In the genomic region with DNA sequence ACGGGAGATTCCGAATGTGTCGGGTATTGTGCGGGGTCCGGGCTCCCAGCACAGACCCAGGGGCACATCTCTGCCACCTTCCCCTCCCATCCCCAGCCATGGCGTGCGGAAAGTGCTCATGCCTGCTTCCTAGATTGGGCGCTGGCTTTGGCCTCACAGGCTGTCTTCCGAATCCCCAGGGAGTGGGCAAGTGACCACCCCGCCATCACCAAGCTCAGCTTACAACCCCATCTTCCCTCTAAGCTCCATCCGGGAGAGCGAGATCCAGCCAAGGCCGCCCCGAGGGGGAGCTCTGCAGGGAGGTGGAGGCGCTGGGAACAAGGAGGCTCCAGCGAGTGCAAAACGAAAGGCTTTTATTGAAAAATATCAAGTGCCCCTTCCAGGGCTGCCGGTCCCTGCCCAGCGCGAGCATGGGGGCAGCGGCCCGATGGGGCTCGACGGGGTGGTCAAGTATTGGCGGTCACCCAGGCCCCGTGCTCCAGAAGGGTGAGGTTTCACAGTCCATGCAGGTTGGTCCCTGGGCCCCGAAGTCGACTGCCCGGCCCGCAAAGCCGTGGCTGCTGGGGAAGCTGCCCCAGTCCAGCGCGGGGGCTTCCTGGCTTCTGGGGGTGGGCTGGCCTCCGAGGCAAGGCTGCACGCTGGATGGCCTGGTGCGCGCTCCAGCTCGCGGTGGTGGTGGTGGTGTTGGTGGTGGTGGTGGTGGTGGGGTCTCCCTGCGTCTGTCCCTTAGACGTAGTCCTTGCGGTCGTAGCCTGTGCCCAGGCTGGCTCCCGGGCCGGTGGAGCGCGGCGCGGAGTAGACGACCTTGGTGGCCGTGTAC, we compare ENCODE assay signal across 2 cellular contexts.
TF ChIP-seq lines count a peak whose summit lies in the region.

No MANE protein-coding gene starts in this region.

TF ChIP-seq in liver, 16 proteins besides CTCF, POLR2A, EP300 and RAD21:
- TF ChIP-seq NR2F2 (IDR thresholded peaks at IDR 0.05) = no peak
- no peak for TF ChIP-seq FOXA1 (IDR thresholded peaks at IDR 0.05)
- no peak for TF ChIP-seq GABPA (IDR thresholded peaks at IDR 0.05 in 1 of 2, conservative IDR thresholded peaks at IDR 0.05 in 1 of 2)
- TF ChIP-seq REST (IDR thresholded peaks at IDR 0.05) = no peak
- no peak for TF ChIP-seq YY1 (IDR thresholded peaks at IDR 0.05)
- TF ChIP-seq, protein P1, sequence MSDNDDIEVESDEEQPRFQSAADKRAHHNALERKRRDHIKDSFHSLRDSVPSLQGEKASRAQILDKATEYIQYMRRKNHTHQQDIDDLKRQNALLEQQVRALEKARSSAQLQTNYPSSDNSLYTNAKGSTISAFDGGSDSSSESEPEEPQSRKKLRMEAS (IDR thresholded peaks at IDR 0.05) = no peak
- TF ChIP-seq JUND (IDR thresholded peaks at IDR 0.05) = no peak
- no peak for TF ChIP-seq SP1 (IDR thresholded peaks at IDR 0.05)
- TF ChIP-seq TAF1 (conservative IDR thresholded peaks at IDR 0.05) = no peak
- TF ChIP-seq EGR1 (IDR thresholded peaks at IDR 0.05; ENCODE audit: low read depth in 2 of 2) = no peak
- TF ChIP-seq HNF4G (IDR thresholded peaks at IDR 0.05) = no peak
- TF ChIP-seq RXRA (IDR thresholded peaks at IDR 0.05) = no peak
- TF ChIP-seq FOXA2 (IDR thresholded peaks at IDR 0.05) = no peak
- TF ChIP-seq, protein P2, sequence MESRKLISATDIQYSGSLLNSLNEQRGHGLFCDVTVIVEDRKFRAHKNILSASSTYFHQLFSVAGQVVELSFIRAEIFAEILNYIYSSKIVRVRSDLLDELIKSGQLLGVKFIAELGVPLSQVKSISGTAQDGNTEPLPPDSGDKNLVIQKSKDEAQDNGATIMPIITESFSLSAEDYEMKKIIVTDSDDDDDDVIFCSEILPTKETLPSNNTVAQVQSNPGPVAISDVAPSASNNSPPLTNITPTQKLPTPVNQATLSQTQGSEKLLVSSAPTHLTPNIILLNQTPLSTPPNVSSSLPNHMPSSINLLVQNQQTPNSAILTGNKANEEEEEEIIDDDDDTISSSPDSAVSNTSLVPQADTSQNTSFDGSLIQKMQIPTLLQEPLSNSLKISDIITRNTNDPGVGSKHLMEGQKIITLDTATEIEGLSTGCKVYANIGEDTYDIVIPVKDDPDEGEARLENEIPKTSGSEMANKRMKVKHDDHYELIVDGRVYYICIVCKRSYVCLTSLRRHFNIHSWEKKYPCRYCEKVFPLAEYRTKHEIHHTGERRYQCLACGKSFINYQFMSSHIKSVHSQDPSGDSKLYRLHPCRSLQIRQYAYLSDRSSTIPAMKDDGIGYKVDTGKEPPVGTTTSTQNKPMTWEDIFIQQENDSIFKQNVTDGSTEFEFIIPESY (IDR thresholded peaks at IDR 0.05) = no peak

TF ChIP-seq in HepG2, 621 proteins besides CTCF, POLR2A, EP300 and RAD21:
- TF ChIP-seq ZNF142 (CRISPR knock-in tag; IDR thresholded peaks at IDR 0.05) (no peak), SIX4 (CRISPR knock-in tag; IDR thresholded peaks at IDR 0.05) (no peak), ZNF839 (CRISPR knock-in tag; IDR thresholded peaks at IDR 0.05; ENCODE audit: borderline replicate concordance) (no peak), ZNF430 (CRISPR knock-in tag; IDR thresholded peaks at IDR 0.05) (no peak), GABPB1 (CRISPR knock-in tag; IDR thresholded peaks at IDR 0.05) (no peak), ZMYM3 (CRISPR knock-in tag; IDR thresholded peaks at IDR 0.05) (no peak), ZBTB3 (CRISPR knock-in tag; IDR thresholded peaks at IDR 0.05; ENCODE audit: borderline replicate concordance, low read depth) (no peak), CBX5 (CRISPR knock-in tag; IDR thresholded peaks at IDR 0.05; ENCODE audit: borderline replicate concordance) (no peak), ZNF501 (CRISPR knock-in tag; IDR thresholded peaks at IDR 0.05) (no peak), KAT2B (IDR thresholded peaks at IDR 0.05; ENCODE audit: borderline replicate concordance, low read depth, low read length) (no peak), ZNF792 (CRISPR knock-in tag; IDR thresholded peaks at IDR 0.05) (no peak), ZNF772 (CRISPR knock-in tag; IDR thresholded peaks at IDR 0.05) (no peak)
- TF ChIP-seq, protein P3, sequence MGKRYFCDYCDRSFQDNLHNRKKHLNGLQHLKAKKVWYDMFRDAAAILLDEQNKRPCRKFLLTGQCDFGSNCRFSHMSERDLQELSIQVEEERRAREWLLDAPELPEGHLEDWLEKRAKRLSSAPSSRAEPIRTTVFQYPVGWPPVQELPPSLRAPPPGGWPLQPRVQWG (CRISPR knock-in tag; IDR thresholded peaks at IDR 0.05; ENCODE audit: borderline replicate concordance, low read depth) = no peak
TF ChIP-seq in HepG2: peak in this region for 0.
